In the genomic region with DNA sequence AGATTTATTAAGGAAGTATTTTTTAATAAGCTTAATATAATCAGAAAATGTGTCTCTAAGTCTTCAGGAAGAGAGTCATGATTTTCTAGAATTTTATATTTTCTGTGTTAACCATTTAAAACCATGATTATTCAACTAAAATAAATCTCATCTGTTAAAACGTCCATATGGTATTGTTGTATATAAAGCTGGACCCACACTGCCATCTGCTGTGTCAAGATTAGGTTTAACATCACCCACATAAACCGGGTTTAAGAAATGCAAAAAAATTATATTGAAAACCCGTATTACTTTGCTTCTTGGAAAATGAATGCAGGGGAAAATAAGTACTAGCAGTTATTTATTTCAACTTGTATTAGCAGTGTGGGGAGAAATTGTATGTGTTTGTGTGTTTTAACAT, we compare ENCODE assay signal across 11 cellular contexts. TPM values are rescaled to one million over a fixed set of nuclear protein-coding genes. Genes with fewer than 3 reads are reported as not detected.
DNase-seq lines count a peak whose midpoint lies in the region; ATAC-seq, FAIRE-seq and TF ChIP-seq lines count a peak whose summit lies in the region.
"Had no signal": no experiment of that assay in that cellular context is flagged by ENCODE, and none has a peak within 500 bp of the region (broad histone marks: within the 10 kb centered on the region; RNA-seq: fewer than 3 reads in every experiment).

No MANE protein-coding gene starts in this region.

- intact Hi-C loops in heart right ventricle (cut with DNase I) (no loop called here), transverse colon (cut with DNase I; ENCODE audit: low total_unique reads) (no loop called here)

- no peaks in the 10 kb centered on the region for H3K9me3 ChIP-seq in heart right ventricle
- H3K9me3 ChIP-seq in transverse colon: no peaks in the 10 kb centered on the region

- no peak for ATAC-seq in HG03108 (IDR thresholded peaks at IDR 0.05; ENCODE audit: unreplicated experiment)
- no peak for ATAC-seq in heart right ventricle
- ATAC-seq in HG03139 (IDR thresholded peaks at IDR 0.05; ENCODE audit: unreplicated experiment): no peak
- ATAC-seq: stimulated activated effector memory CD8-positive, alpha-beta T cell treated with anti-CD3 and anti-CD28 coated beads, Interleukin-12 subunit alpha, Interleukin-12 subunit beta, amount 100 ng/mL, for 72 hours had no signal

- TF ChIP-seq POLR2A in transverse colon (IDR thresholded peaks at IDR 0.05): no peak

- no peaks in the 10 kb centered on the region for H3K36me3 ChIP-seq in heart right ventricle
- H3K36me3 ChIP-seq in transverse colon: no peaks in the 10 kb centered on the region

- no peaks in the 10 kb centered on the region for H3K4me1 ChIP-seq in heart right ventricle
- H3K4me1 ChIP-seq in transverse colon: no peaks in the 10 kb centered on the region

- H3K4me3 ChIP-seq in fibroblast of pulmonary artery (replicated peaks; ENCODE audit: low read depth, low read length) (no peak overlapping the region), heart right ventricle (no peak overlapping the region), transverse colon (no peak overlapping the region)

- FAIRE-seq in D721Med (lab: Jason Lieb, UNC): peak; percentile 72

- 38 to 45% methylated on average over 3 of the region's 3 CpGs for WGBS in heart right ventricle, 2 donors
- WGBS in transverse colon (ENCODE audit: low coverage in 1 of 2), 2 donors: 21 to 29% methylated on average over 3 of the region's 3 CpGs

- no peak for TF ChIP-seq EP300 in transverse colon (IDR thresholded peaks at IDR 0.05; ENCODE audit: low read depth)

- in situ Hi-C loops in SK-MEL-5 (cut with HindIII; ENCODE audit: low pct_unique_long_range_greater_than_20kb, low sequenced_read_pairs) (no loop called here), transverse colon (cut with MboI; ENCODE audit: low pct_ligation_motif_present in 1 of 4, low pct_unique_long_range_greater_than_20kb in 1 of 4, low sequenced_read_pairs in 3 of 4) (no loop called here)

- H3K27me3 ChIP-seq in heart right ventricle (peaks cover 0 to 21% (median 0%) of the 10 kb centered on the region in 7 donors), transverse colon (no peaks in the 10 kb centered on the region)

- TF ChIP-seq CTCF in D721Med (IDR thresholded peaks at IDR 0.05; ENCODE audit: insufficient read depth, missing control alignments): peak; percentile 58
- TF ChIP-seq CTCF in fibroblast of pulmonary artery (IDR thresholded peaks at IDR 0.05; ENCODE audit: low read length, missing control alignments): peak; percentile 20
- TF ChIP-seq CTCF in heart right ventricle (IDR thresholded peaks at IDR 0.05): no peak
- no peak for TF ChIP-seq CTCF in transverse colon (IDR thresholded peaks at IDR 0.05)

- DNase-seq in D721Med (ENCODE audit: insufficient read length, low spot score) (no peak), NAMALWA (ENCODE audit: low spot score) (peak; percentile 12), SK-MEL-5 (ENCODE audit: low read depth, low spot score) (peak; percentile 34), fibroblast of pulmonary artery (ENCODE audit: low read depth) (peak; percentile 17), heart right ventricle (no peak), transverse colon (no peak)
- DNase-seq: activated CD8-positive, alpha-beta memory T cell treated with anti-CD3 and anti-CD28 coated beads, Interleukin-2, amount 50 U/mL, for 48 hours; CD4-positive, alpha-beta memory T cell had no signal

- H3K27ac ChIP-seq in heart right ventricle (no peak overlapping the region), transverse colon (no peak overlapping the region)

RNA-seq across cellular contexts. Expression of a gene that starts 9.5 kb away (rescaled TPM):
- 18.4 and 24.7 TPM in 2 replicates for total RNA-seq in SK-MEL-5 (2014; rRNA removed; shearing (Covaris generic))
- 4.7 and 7.1 TPM in 2 replicates for polyA plus RNA-seq in SK-MEL-5 (2015; cell fraction: cytosol; rRNA removed)
- 94.7 and 122 TPM in 2 replicates for polyA plus RNA-seq in SK-MEL-5 (2015; cell fraction: nucleus; rRNA removed)
- total RNA-seq in heart right ventricle: 10 to 100 TPM in 9 of 10 donors, 1 to 10 TPM in 1; 9.8 to 18.6 (median 12.8) TPM
- polyA plus RNA-seq in heart right ventricle: 10 to 100 TPM in 1 of 2 donors, 1 to 10 TPM in 1; 4.7 to 15.3 TPM
- 10 to 100 TPM; 13.1 to 48.1 (median 21.4) TPM for total RNA-seq in transverse colon

Comparison
In these comparisons a context has a peak if more than half of its experiments do, and no peak if none do; other contexts are left out.
1. DNase-seq: peak in NAMALWA (single experiment), SK-MEL-5 (single experiment) and fibroblast of pulmonary artery (single experiment); none in D721Med (single experiment), heart right ventricle (0 of 2) and transverse colon (single experiment).
2. CTCF ChIP-seq: peak in D721Med (single experiment) and fibroblast of pulmonary artery (single experiment); none in heart right ventricle (0 of 9) and transverse colon (0 of 5).